ENCODE assay signal across 22 cellular contexts in the genomic region with DNA sequence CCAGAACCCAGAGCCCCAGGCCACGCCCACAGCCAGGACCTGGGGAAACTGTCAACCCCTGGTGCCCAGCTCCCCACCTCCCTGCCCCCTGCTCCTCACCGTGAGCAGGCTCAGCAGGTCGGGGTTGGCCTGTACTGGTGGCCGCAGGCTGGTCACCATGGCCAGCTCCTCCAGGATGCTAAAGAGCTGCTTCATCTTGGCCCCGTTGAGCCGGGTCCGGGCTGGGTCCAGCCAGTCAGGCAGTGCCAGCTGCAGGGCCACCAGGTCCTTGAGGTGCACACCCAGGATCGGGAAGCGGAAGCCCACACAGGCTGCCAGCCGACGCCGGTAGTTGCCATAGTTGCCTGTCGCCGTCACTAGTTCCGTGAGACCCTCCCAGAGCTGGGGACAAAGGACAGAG. TPM values are rescaled to one million over a fixed set of nuclear protein-coding genes. Genes with fewer than 3 reads are reported as not detected.
"Had no signal": no experiment of that assay in that cellular context is flagged by ENCODE, and none has a peak within 500 bp of the region (broad histone marks: within the 10 kb centered on the region; RNA-seq: fewer than 3 reads in every experiment).

No MANE protein-coding gene starts in this region.

- H3K27ac Mint-ChIP-seq: activated CD4-positive, alpha-beta memory T cell treated with anti-CD3 and anti-CD28 coated beads for 36 hours; activated CD8-positive, alpha-beta memory T cell treated with anti-CD3 and anti-CD28 coated beads, Interleukin-2, amount 10 ng/mL, durations not matched to agents 7 days and 5 days; activated naive CD4-positive, alpha-beta T cell treated with anti-CD3 and anti-CD28 coated beads, Interleukin-2, amount 10 ng/mL, durations not matched to agents 7 days and 5 days; T-helper 1 cell treated with Interleukin-12 subunit alpha and Interleukin-12 subunit beta and Interleukin-4 antibody, amounts not matched to agents 30 μg/mL and 1 μg/mL, for 36 hours had no signal

- H3K9me3 Mint-ChIP-seq: activated CD4-positive, alpha-beta memory T cell treated with anti-CD3 and anti-CD28 coated beads for 36 hours; activated naive CD4-positive, alpha-beta T cell treated with anti-CD3 and anti-CD28 coated beads, Interleukin-2, amount 10 ng/mL, durations not matched to agents 7 days and 5 days; natural killer cell; T-helper 1 cell treated with Interleukin-12 subunit alpha and Interleukin-12 subunit beta and Interleukin-4 antibody, amounts not matched to agents 30 μg/mL and 1 μg/mL, for 36 hours had no signal

- H3K36me3 ChIP-seq: cardiac muscle cell had no signal

- H3K27me3 Mint-ChIP-seq: activated CD4-positive, alpha-beta memory T cell treated with anti-CD3 and anti-CD28 coated beads for 36 hours; activated CD8-positive, alpha-beta memory T cell treated with anti-CD3 and anti-CD28 coated beads, Interleukin-2, amount 10 ng/mL, durations not matched to agents 7 days and 5 days; activated naive CD4-positive, alpha-beta T cell treated with anti-CD3 and anti-CD28 coated beads, Interleukin-2, amount 10 ng/mL, durations not matched to agents 7 days and 5 days had no signal

- H3K27ac ChIP-seq: cardiac muscle cell, upper lobe of right lung had no signal

- DNase-seq: activated CD4-positive, alpha-beta memory T cell treated with anti-CD3 and anti-CD28 coated beads for 36 hours; activated CD4-positive, alpha-beta T cell treated with anti-CD3 and anti-CD28 coated beads for 48 hours; activated CD8-positive, alpha-beta memory T cell treated with anti-CD3 and anti-CD28 coated beads, Interleukin-2, amount 10 ng/mL, durations not matched to agents 7 days and 5 days; activated naive CD4-positive, alpha-beta T cell treated with anti-CD3 and anti-CD28 coated beads, Interleukin-2, amount 10 ng/mL, durations not matched to agents 7 days and 5 days; activated T-cell treated with anti-CD3 and anti-CD28 coated beads for 4 hours; amygdala; cortex of kidney; foreskin fibroblast; kidney; natural killer cell; posterior cingulate gyrus; small intestine; stimulated activated CD4-positive, alpha-beta T cell treated with anti-CD3 and anti-CD28 coated beads, Interleukin-15, amount 100 ng/mL, for 24 hours; stimulated activated naive CD8-positive, alpha-beta T cell treated with anti-CD3 and anti-CD28 coated beads, Interleukin-15, Interleukin-2, amounts not matched to agents 100 U/mL and 50 U/mL, for 24 hours; upper lobe of right lung had no signal

- H3K27me3 ChIP-seq: upper lobe of right lung had no signal

- H3K4me3 ChIP-seq: cardiac muscle cell, lung, upper lobe of right lung had no signal

- H3K4me3 Mint-ChIP-seq: activated CD4-positive, alpha-beta memory T cell treated with anti-CD3 and anti-CD28 coated beads for 36 hours; activated CD8-positive, alpha-beta memory T cell treated with anti-CD3 and anti-CD28 coated beads, Interleukin-2, amount 10 ng/mL, durations not matched to agents 7 days and 5 days; activated naive CD4-positive, alpha-beta T cell treated with anti-CD3 and anti-CD28 coated beads, Interleukin-2, amount 10 ng/mL, durations not matched to agents 7 days and 5 days; natural killer cell; T-helper 1 cell treated with Interleukin-12 subunit alpha and Interleukin-12 subunit beta and Interleukin-4 antibody, amounts not matched to agents 30 μg/mL and 1 μg/mL, for 36 hours had no signal

- ATAC-seq: activated CD8-positive, alpha-beta memory T cell treated with anti-CD3 and anti-CD28 coated beads, Interleukin-2, amount 10 ng/mL, durations not matched to agents 7 days and 5 days; natural killer cell; sciatic nerve; stimulated activated naive CD8-positive, alpha-beta T cell treated with anti-CD3 and anti-CD28 coated beads, Interleukin-15, Interleukin-2, amounts not matched to agents 100 U/mL and 50 U/mL, for 24 hours; upper lobe of right lung had no signal

- H3K9me3 ChIP-seq: upper lobe of right lung had no signal

- H3K36me3 Mint-ChIP-seq: activated CD4-positive, alpha-beta memory T cell treated with anti-CD3 and anti-CD28 coated beads for 36 hours; natural killer cell had no signal

RNA-seq across cellular contexts. Expression of a gene that starts 7.3 kb away (rescaled TPM):
- total RNA-seq: epithelial cell of proximal tubule, SK-MEL-5 had no signal

RNA-seq across cellular contexts. Expression of a gene that starts 13.7 kb away (rescaled TPM):
- total RNA-seq: epithelial cell of proximal tubule, glomerular endothelial cell had no signal

RNA-seq across cellular contexts. Expression of a gene that starts 23.1 kb away (rescaled TPM):
- total RNA-seq: epithelial cell of proximal tubule, glomerular endothelial cell had no signal
